In genomic region chr2:233247744-233248143, GRCh38 we compare ENCODE assay signal across 8 cellular contexts.
DNase-seq lines count a peak whose midpoint lies in the region; ATAC-seq lines count a peak whose summit lies in the region.

No MANE protein-coding gene starts in this region.

- no peaks in the 10 kb centered on the region for H3K36me3 Mint-ChIP-seq in stimulated activated naive B cell treated with anti-CD40 and anti-IgM and Interleukin-4, amounts not matched to agents 10 μg/mL and 1 μg/mL and 100 μg/mL, for 72 hours

- peak overlapping the region; percentile 34 for H3K27ac Mint-ChIP-seq in stimulated activated naive B cell treated with anti-CD40 and anti-IgM and Interleukin-4, amounts not matched to agents 10 μg/mL and 1 μg/mL and 100 μg/mL, for 72 hours

- H3K4me1 Mint-ChIP-seq in stimulated activated naive B cell treated with anti-CD40 and anti-IgM and Interleukin-4, amounts not matched to agents 10 μg/mL and 1 μg/mL and 100 μg/mL, for 72 hours = peaks cover 13 to 33% of the 10 kb centered on the region in 2 donors

- peak; percentile 52 for DNase-seq in NK-92 treated with Interleukin-12 subunit alpha and Interleukin-12 subunit beta, amount 100 ng/mL, for 24 hours (lab: John Stamatoyannopoulos, UW)
- DNase-seq in NK-92 (lab: John Stamatoyannopoulos, UW; ENCODE audit: unreplicated experiment) (no peak), glomerular visceral epithelial cell (ENCODE audit: extremely low spot score) (peak; percentile 63), NCI-H526 treated with DMSO at 0.1 percent for 48 hours (lab: John Stamatoyannopoulos, UW) (no peak), AG08396 (ENCODE audit: low spot score) (no peak)
- DNase-seq in activated CD8-positive, alpha-beta memory T cell treated with anti-CD3 and anti-CD28 coated beads, Interleukin-2, amount 50 U/mL, for 1 hour (ENCODE audit: extremely low read depth) = peak; percentile 58
- DNase-seq in stimulated activated naive B cell treated with anti-CD40 and anti-IgM and Interleukin-4, amounts not matched to agents 10 μg/mL and 1 μg/mL and 100 μg/mL, for 72 hours = no peak

- no peaks in the 10 kb centered on the region for H3K9me3 Mint-ChIP-seq in stimulated activated naive B cell treated with anti-CD40 and anti-IgM and Interleukin-4, amounts not matched to agents 10 μg/mL and 1 μg/mL and 100 μg/mL, for 72 hours

- no peaks in the 10 kb centered on the region for H3K27me3 Mint-ChIP-seq in stimulated activated naive B cell treated with anti-CD40 and anti-IgM and Interleukin-4, amounts not matched to agents 10 μg/mL and 1 μg/mL and 100 μg/mL, for 72 hours

- no peak overlapping the region for H3K4me3 Mint-ChIP-seq in stimulated activated naive B cell treated with anti-CD40 and anti-IgM and Interleukin-4, amounts not matched to agents 10 μg/mL and 1 μg/mL and 100 μg/mL, for 72 hours

- peak; percentile 39 to 51 for ATAC-seq in stimulated activated naive B cell treated with anti-CD40 and anti-IgM and Interleukin-4, amounts not matched to agents 10 μg/mL and 1 μg/mL and 100 μg/mL, for 72 hours (replicated peaks)
- ATAC-seq in GM19467 (IDR thresholded peaks at IDR 0.05; ENCODE audit: unreplicated experiment) = no peak

Comparison
In these comparisons a context has a peak if more than half of its experiments do, and no peak if none do; other contexts are left out.
1. DNase-seq: peak in NK-92 treated with Interleukin-12 subunit alpha and Interleukin-12 subunit beta, amount 100 ng/mL, for 24 hours (single experiment), activated CD8-positive, alpha-beta memory T cell treated with anti-CD3 and anti-CD28 coated beads, Interleukin-2, amount 50 U/mL, for 1 hour (single experiment) and glomerular visceral epithelial cell (single experiment); none in NK-92 (single experiment), stimulated activated naive B cell treated with anti-CD40 and anti-IgM and Interleukin-4, amounts not matched to agents 10 μg/mL and 1 μg/mL and 100 μg/mL, for 72 hours (single experiment), NCI-H526 treated with DMSO at 0.1 percent for 48 hours (single experiment) and AG08396 (single experiment).